In the genomic region with DNA sequence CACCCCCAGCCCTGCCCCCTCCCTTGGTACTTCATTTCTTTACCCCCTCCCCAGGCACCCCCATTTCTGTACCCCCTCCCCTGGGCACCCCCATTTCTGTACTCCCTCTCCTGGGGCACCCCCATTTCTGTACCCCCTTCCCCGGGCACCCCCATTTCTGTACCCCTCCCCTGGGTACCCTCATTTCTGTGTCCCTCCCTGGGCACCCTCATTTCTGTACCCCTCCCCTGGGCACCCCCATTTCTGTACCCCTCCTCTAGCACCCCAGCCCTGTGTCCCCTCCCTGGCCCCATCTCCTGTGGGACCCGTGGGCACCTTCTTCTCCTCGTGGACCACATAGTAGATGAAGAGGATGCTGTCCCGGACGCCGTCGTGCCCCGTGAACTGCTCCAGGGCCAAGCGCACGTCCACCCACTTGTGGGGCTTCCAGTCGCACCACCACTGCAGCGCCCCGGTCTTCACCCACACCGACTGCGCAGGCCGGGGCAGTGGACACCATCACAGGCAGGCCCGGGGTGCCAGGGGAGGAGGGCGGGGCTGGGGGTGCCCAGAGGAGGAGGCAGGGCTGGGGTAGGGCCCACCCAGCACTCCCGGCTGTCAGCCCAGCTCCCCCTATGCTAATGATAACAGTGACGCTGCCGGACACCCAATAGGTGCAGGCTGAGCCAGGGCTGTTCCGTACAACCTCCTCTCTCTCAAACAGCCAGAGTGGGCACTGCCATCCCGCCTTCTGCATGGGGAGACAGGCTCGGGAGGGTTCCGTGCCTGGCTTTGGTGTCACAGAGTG, we compare ENCODE assay signal across 19 cellular contexts. TPM values are rescaled to one million over a fixed set of nuclear protein-coding genes. Genes with fewer than 3 reads are reported as not detected.
DNase-seq lines count a peak whose midpoint lies in the region; ATAC-seq, FAIRE-seq and TF ChIP-seq lines count a peak whose summit lies in the region.
"Had no signal": no experiment of that assay in that cellular context is flagged by ENCODE, and none has a peak within 500 bp of the region (broad histone marks: within the 10 kb centered on the region; RNA-seq: fewer than 3 reads in every experiment).

No MANE protein-coding gene starts in this region.

- TF ChIP-seq CTCF in RWPE2 (IDR thresholded peaks at IDR 0.05; ENCODE audit: poor library complexity, severe bottlenecking): no peak
- TF ChIP-seq CTCF in kidney (IDR thresholded peaks at IDR 0.05; ENCODE audit: borderline replicate concordance, extremely low read depth, insufficient read depth): no peak
- TF ChIP-seq CTCF in osteoblast (IDR thresholded peaks at IDR 0.05; ENCODE audit: extremely low read depth, low read depth, low read length): no peak

- peaks cover 0 to 78% (median 13%) of the 10 kb centered on the region in 11 experiments; a peak in 14 of 22 replicates for H3K36me3 ChIP-seq in BLaER1 treated with 17β-estradiol and CSF1 and Interleukin-3, amounts not matched to agents 10 nM and 100 nM
- H3K36me3 ChIP-seq in RWPE2 (ENCODE audit: low read depth): no peaks in the 10 kb centered on the region
- peaks cover 0 to 3% of the 10 kb centered on the region in 2 donors for H3K36me3 ChIP-seq in kidney (ENCODE audit: control insufficient read depth in 1 of 2, insufficient read depth in 2 of 2, low read length in 2 of 2)
- peaks cover 8% of the 10 kb centered on the region for H3K36me3 ChIP-seq in osteoblast (ENCODE audit: insufficient read depth, low read length)
- H3K36me3 ChIP-seq: HAP-1 had no signal

- no peak overlapping the region for H2AFZ ChIP-seq in osteoblast (ENCODE audit: low read length)

- H3K4me2 ChIP-seq in BLaER1 treated with 17β-estradiol and CSF1 and Interleukin-3, amounts not matched to agents 10 nM and 100 nM: peak overlapping the region; percentile 13 to 69 (median 42); a peak in 15 of 22 replicates
- no peak overlapping the region for H3K4me2 ChIP-seq in osteoblast (ENCODE audit: insufficient read depth, low read length)

- ATAC-seq in RWPE2 (ENCODE audit: low read depth): no peak

- H3K27ac Mint-ChIP-seq in activated naive CD8-positive, alpha-beta T cell treated with anti-CD3 and anti-CD28 coated beads for 36 hours: no peak overlapping the region
- H3K27ac Mint-ChIP-seq: CD4-positive, CD25-positive, alpha-beta regulatory T cell; HFFc6 had no signal

- H3K4me3 ChIP-seq in BLaER1 treated with 17β-estradiol and CSF1 and Interleukin-3, amounts not matched to agents 10 nM and 100 nM: no peak overlapping the region
- H3K4me3 ChIP-seq in RWPE2 (ENCODE audit: severe bottlenecking): no peak overlapping the region
- H3K4me3 ChIP-seq in kidney (ENCODE audit: low read length in 2 of 2): no peak overlapping the region
- H3K4me3 ChIP-seq in osteoblast (ENCODE audit: insufficient read depth, low read length): no peak overlapping the region
- H3K4me3 ChIP-seq: HAP-1 had no signal

- DNase-seq in RWPE2 (ENCODE audit: low spot score) (peak; percentile 51), kidney (peak; percentile 68), osteoblast (ENCODE audit: insufficient read length, low spot score, missing footprints) (peak; percentile 56), OCI-M1 (lab: John Stamatoyannopoulos, UW) (no peak), NOMO-1 treated with dmso at 0.1 percent for 144 hours (lab: John Stamatoyannopoulos, UW; ENCODE audit: unreplicated experiment) (no peak)
- no peak for DNase-seq in activated naive CD8-positive, alpha-beta T cell treated with anti-CD3 and anti-CD28 coated beads for 36 hours
- DNase-seq: Calu3; CD4-positive, CD25-positive, alpha-beta regulatory T cell; DMS79; GOT3; HFFc6 had no signal

- FAIRE-seq in kidney (lab: Jason Lieb, UNC): no peak
- FAIRE-seq: GM12891, GM19239, HepG2, HTR-8/SVneo had no signal

- H3K27me3 ChIP-seq in BLaER1 treated with 17β-estradiol and CSF1 and Interleukin-3, amounts not matched to agents 10 nM and 100 nM: no peaks in the 10 kb centered on the region
- H3K27me3 ChIP-seq in RWPE2 (ENCODE audit: insufficient read depth, poor library complexity, severe bottlenecking) (no peaks in the 10 kb centered on the region), osteoblast (ENCODE audit: insufficient read depth, low read length) (no peaks in the 10 kb centered on the region)

- no peaks in the 10 kb centered on the region for H3K79me2 ChIP-seq in osteoblast (ENCODE audit: insufficient read depth, low read length)

- no peak overlapping the region for H3K27ac ChIP-seq in BLaER1 treated with 17β-estradiol and CSF1 and Interleukin-3, amounts not matched to agents 10 nM and 100 nM
- no peak overlapping the region for H3K27ac ChIP-seq in RWPE2 (ENCODE audit: poor library complexity, severe bottlenecking)
- no peak overlapping the region for H3K27ac ChIP-seq in kidney (ENCODE audit: low read depth in 2 of 2, low read length in 2 of 2)
- no peak overlapping the region for H3K27ac ChIP-seq in osteoblast (ENCODE audit: low read depth, low read length)

- no peaks in the 10 kb centered on the region for H3K36me3 Mint-ChIP-seq in activated naive CD8-positive, alpha-beta T cell treated with anti-CD3 and anti-CD28 coated beads for 36 hours

- no peak overlapping the region for H3K4me3 Mint-ChIP-seq in activated naive CD8-positive, alpha-beta T cell treated with anti-CD3 and anti-CD28 coated beads for 36 hours
- H3K4me3 Mint-ChIP-seq: CD4-positive, CD25-positive, alpha-beta regulatory T cell; HFFc6 had no signal

- peaks cover 0 to 54% (median 16%) of the 10 kb centered on the region in 11 experiments; a peak in 13 of 22 replicates for H4K20me1 ChIP-seq in BLaER1 treated with 17β-estradiol and CSF1 and Interleukin-3, amounts not matched to agents 10 nM and 100 nM
- H4K20me1 ChIP-seq in osteoblast (ENCODE audit: insufficient read depth, low read length): no peaks in the 10 kb centered on the region

- no peaks in the 10 kb centered on the region for H3K27me3 Mint-ChIP-seq in activated naive CD8-positive, alpha-beta T cell treated with anti-CD3 and anti-CD28 coated beads for 36 hours
- H3K27me3 Mint-ChIP-seq: CD4-positive, CD25-positive, alpha-beta regulatory T cell had no signal

- H3K9me3 ChIP-seq in BLaER1 treated with 17β-estradiol and CSF1 and Interleukin-3, amounts not matched to agents 10 nM and 100 nM (replicated peaks in 1 of 11): no peaks in the 10 kb centered on the region
- no peaks in the 10 kb centered on the region for H3K9me3 ChIP-seq in RWPE2 (ENCODE audit: severe bottlenecking)
- H3K9me3 ChIP-seq in kidney (ENCODE audit: control insufficient read depth in 1 of 2, low read length in 2 of 2): no peaks in the 10 kb centered on the region
- H3K9me3 ChIP-seq in osteoblast (ENCODE audit: low read depth, low read length): no peaks in the 10 kb centered on the region
- H3K9me3 ChIP-seq: HAP-1 had no signal

- H3K4me1 ChIP-seq in BLaER1 treated with 17β-estradiol and CSF1 and Interleukin-3, amounts not matched to agents 10 nM and 100 nM: peaks cover 11 to 53% (median 41%) of the 10 kb centered on the region in 10 experiments
- H3K4me1 ChIP-seq in RWPE2 (ENCODE audit: insufficient read depth, poor library complexity, severe bottlenecking) (no peaks in the 10 kb centered on the region), kidney (ENCODE audit: control insufficient read depth in 1 of 2, insufficient read depth in 1 of 2, low read depth in 1 of 2, low read length in 2 of 2) (no peaks in the 10 kb centered on the region), osteoblast (ENCODE audit: insufficient read depth, low read length) (no peaks in the 10 kb centered on the region)
- H3K4me1 ChIP-seq: HAP-1 had no signal

- intact Hi-C loops in kidney (cut with DNase I): no loop called here

- H3K9me3 Mint-ChIP-seq in activated naive CD8-positive, alpha-beta T cell treated with anti-CD3 and anti-CD28 coated beads for 36 hours: no peaks in the 10 kb centered on the region
- H3K9me3 Mint-ChIP-seq: CD4-positive, CD25-positive, alpha-beta regulatory T cell; HFFc6 had no signal

- H3K9ac ChIP-seq in BLaER1 treated with 17β-estradiol and CSF1 and Interleukin-3, amounts not matched to agents 10 nM and 100 nM: 0 out of 22 replicates have a peak overlapping the region, but pooled peaks of 1 of the 11 experiments have one; percentile 13
- no peak overlapping the region for H3K9ac ChIP-seq in kidney (ENCODE audit: low read length in 2 of 2)

- no peaks in the 10 kb centered on the region for H3K4me1 Mint-ChIP-seq in activated naive CD8-positive, alpha-beta T cell treated with anti-CD3 and anti-CD28 coated beads for 36 hours

RNA-seq across cellular contexts. Expression of gene TECPR1, which starts 20.4 kb away (rescaled TPM):
- 39.5 TPM for total RNA-seq in kidney
- polyA plus RNA-seq in kidney (ENCODE audit: insufficient read depth, low read depth, low replicate concordance): 5.1 TPM
- total RNA-seq in osteoblast: 20.3 and 22.4 TPM in 2 replicates
- total RNA-seq in activated naive CD8-positive, alpha-beta T cell treated with anti-CD3 and anti-CD28 coated beads for 36 hours: 10 to 100 TPM; 18.3 to 25.6 TPM

RNA-seq across cellular contexts. Expression of gene BHLHA15, which starts 20.4 kb away (rescaled TPM):
- total RNA-seq in kidney (3.1 TPM), osteoblast (not detected in 2 replicates)
- polyA plus RNA-seq in kidney (ENCODE audit: insufficient read depth, low read depth, low replicate concordance): not detected
- total RNA-seq in activated naive CD8-positive, alpha-beta T cell treated with anti-CD3 and anti-CD28 coated beads for 36 hours: 1 to 10 TPM in 1 of 2 experiments, under 1 TPM in 1; 0.76 to 2.0 TPM
- total RNA-seq: CD4-positive, CD25-positive, alpha-beta regulatory T cell; G401 had no signal
- polyA plus RNA-seq: BJ; CD4-positive, CD25-positive, alpha-beta regulatory T cell had no signal

RNA-seq across cellular contexts. Expression of gene BRI3, which starts 49.8 kb away (rescaled TPM):
- total RNA-seq in kidney (192 TPM), osteoblast (95.9 and 113 TPM in 2 replicates)
- 240 TPM for polyA plus RNA-seq in kidney (ENCODE audit: insufficient read depth, low read depth, low replicate concordance)
- total RNA-seq in activated naive CD8-positive, alpha-beta T cell treated with anti-CD3 and anti-CD28 coated beads for 36 hours: 10 to 100 TPM; 51.3 to 52.3 TPM

Comparison
In these comparisons a context has a peak if more than half of its experiments do, and no peak if none do; other contexts are left out.
1. DNase-seq: peak in RWPE2 (single experiment), kidney (single experiment) and osteoblast (single experiment); none in OCI-M1 (single experiment), NOMO-1 treated with dmso at 0.1 percent for 144 hours (single experiment) and activated naive CD8-positive, alpha-beta T cell treated with anti-CD3 and anti-CD28 coated beads for 36 hours (single experiment).